Comparison of ENCODE assay signal across 8 cellular contexts in the genomic region with DNA sequence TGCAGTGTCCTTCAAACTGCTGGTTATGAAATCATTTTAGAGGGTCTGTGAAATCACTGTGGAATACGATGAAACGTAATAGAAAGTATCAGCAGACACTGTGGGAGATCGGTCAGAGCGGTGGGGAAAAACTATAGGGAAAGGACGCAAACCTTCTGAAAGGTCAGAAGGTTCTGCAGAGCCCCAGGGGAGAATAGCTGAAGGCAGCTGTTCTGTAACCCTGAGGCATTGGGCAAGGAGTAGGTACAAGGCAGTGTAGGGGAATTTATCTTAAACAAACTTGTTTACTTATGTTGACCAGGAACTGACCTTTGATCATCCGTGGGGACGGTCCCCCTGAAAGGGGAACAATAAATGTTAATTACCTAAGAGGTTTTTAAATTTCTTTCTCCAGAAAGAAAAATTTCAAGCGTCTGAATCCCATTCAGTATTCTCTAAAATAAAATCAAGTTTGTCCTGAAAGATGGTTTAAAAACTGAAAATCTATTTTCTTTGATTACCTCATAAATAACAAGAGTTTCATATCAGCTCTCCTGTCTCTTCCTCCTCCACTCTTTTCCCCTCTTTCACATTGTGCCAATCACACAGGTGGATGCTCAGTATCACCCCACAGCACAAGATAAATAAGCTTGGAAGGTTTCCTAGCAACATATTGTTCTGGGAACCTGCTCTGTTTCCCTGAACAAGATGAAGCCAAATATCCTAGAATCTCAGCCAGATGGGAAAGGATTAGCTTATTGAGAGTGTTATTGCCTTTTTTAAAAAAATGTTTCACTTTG. TPM values are rescaled to one million over a fixed set of nuclear protein-coding genes. Genes with fewer than 3 reads are reported as not detected.
A peak's percentile ranks its signal among the peaks of the same experiment; 100 is the strongest.
DNase-seq lines count a peak whose midpoint lies in the region; ATAC-seq and TF ChIP-seq lines count a peak whose summit lies in the region.

No MANE protein-coding gene starts in this region.

- POLR2A ChIA-PET in CD8-positive, alpha-beta T cell (lab: Charles Lee): interaction anchor here (0.7 to 1.0 kb wide), 3 partner anchors 15 to 653 kb away, joined by 3 to 4 read pairs (median 3); no protein-coding TSS in a partner anchor

- H3K4me1 ChIP-seq in CD8-positive, alpha-beta T cell (ENCODE audit: insufficient read depth, low read length): peaks cover 15% of the 10 kb centered on the region
- H3K4me1 ChIP-seq in ascending aorta: no peaks in the 10 kb centered on the region
- peaks cover 12 to 49% (median 25%) of the 10 kb centered on the region in 6 donors for H3K4me1 ChIP-seq in spleen

- no peaks in the 10 kb centered on the region for H3K9me3 ChIP-seq in CD8-positive, alpha-beta T cell (ENCODE audit: low read length)
- H3K9me3 ChIP-seq in ascending aorta (no peaks in the 10 kb centered on the region), spleen (no peaks in the 10 kb centered on the region)

- H3K36me3 Mint-ChIP-seq in CD8-positive, alpha-beta T cell: peaks cover 10% of the 10 kb centered on the region

- no peak for DNase-seq in CD8-positive, alpha-beta T cell
- peak; percentile 29 for DNase-seq in NCI-H187 treated with DMSO at 0.1 percent for 48 hours (lab: John Stamatoyannopoulos, UW)
- DNase-seq in dermis microvascular lymphatic vessel endothelial cell (ENCODE audit: low read depth in 2 of 2): peak; percentile 50 to 51
- no peak for DNase-seq in inferior parietal cortex (ENCODE audit: extremely low spot score)
- no peak for DNase-seq in ascending aorta (ENCODE audit: low spot score in 2 of 2)
- DNase-seq in spleen: no peak

- CTCF ChIA-PET in CD8-positive, alpha-beta T cell (lab: Charles Lee): interaction anchor here (2.0 to 2.1 kb wide), 2 partner anchors 12 to 29 kb away, joined by 7 to 8 read pairs; no protein-coding TSS in a partner anchor

- no peak overlapping the region for H3K4me3 Mint-ChIP-seq in CD8-positive, alpha-beta T cell

- no peak for TF ChIP-seq POLR2A in spleen (IDR thresholded peaks at IDR 0.05)

- peak overlapping the region; percentile 20 for H3K27ac Mint-ChIP-seq in CD8-positive, alpha-beta T cell

- no peak for ATAC-seq in CD8-positive, alpha-beta T cell
- ATAC-seq in GM21619 (IDR thresholded peaks at IDR 0.05; ENCODE audit: unreplicated experiment): peak; percentile 44
- no peak for ATAC-seq in GM21526 (IDR thresholded peaks at IDR 0.05; ENCODE audit: low FRiP score, unreplicated experiment)

- H3K27me3 ChIP-seq in CD8-positive, alpha-beta T cell (ENCODE audit: insufficient read depth, low read length): no peaks in the 10 kb centered on the region
- H3K27me3 ChIP-seq in ascending aorta (no peaks in the 10 kb centered on the region), spleen (replicated peaks in 1 of 7) (no peaks in the 10 kb centered on the region)

- no peak for TF ChIP-seq CTCF in CD8-positive, alpha-beta T cell (IDR thresholded peaks at IDR 0.05)
- TF ChIP-seq CTCF in ascending aorta (IDR thresholded peaks at IDR 0.05): no peak
- no peak for TF ChIP-seq CTCF in spleen (IDR thresholded peaks at IDR 0.05 in 8 of 11, conservative IDR thresholded peaks at IDR 0.05 in 3 of 11)

- no peaks in the 10 kb centered on the region for H3K36me3 ChIP-seq in CD8-positive, alpha-beta T cell (ENCODE audit: insufficient read depth, low read length)
- H3K36me3 ChIP-seq in ascending aorta (no peaks in the 10 kb centered on the region), spleen (peaks cover 0 to 8% (median 0%) of the 10 kb centered on the region in 6 donors)

- H3K27me3 Mint-ChIP-seq in CD8-positive, alpha-beta T cell (ENCODE audit: low read depth): no peaks in the 10 kb centered on the region

- no peak overlapping the region for H3K27ac ChIP-seq in CD8-positive, alpha-beta T cell (ENCODE audit: low read depth, low read length)
- H3K27ac ChIP-seq in ascending aorta (peak overlapping the region in 1 of 2 donors; percentile 43), spleen (peak overlapping the region in 4 of 8 donors; percentile 20 to 43 (median 33))

- no peaks in the 10 kb centered on the region for H3K9me3 Mint-ChIP-seq in CD8-positive, alpha-beta T cell

- peaks cover 31% of the 10 kb centered on the region for H3K4me1 Mint-ChIP-seq in CD8-positive, alpha-beta T cell (ENCODE audit: low read depth)

- intact Hi-C loops in CD8-positive, alpha-beta T cell (cut with DNase I, micrococcal nuclease): no loop called here
- intact Hi-C loops in ascending aorta (cut with DNase I): no loop called here
- intact Hi-C loops in spleen (cut with DNase I; ENCODE audit: low total_unique reads): no loop called here

- WGBS in spleen, 5 donors: 60 to 69% (median 66%) methylated on average over 8 of the region's 8 CpGs

- H3K4me3 ChIP-seq in CD8-positive, alpha-beta T cell (ENCODE audit: low read depth, low read length): no peak overlapping the region
- H3K4me3 ChIP-seq in ascending aorta (no peak overlapping the region), spleen (no peak overlapping the region)

RNA-seq across cellular contexts. Expression of a gene that starts 45.9 kb away (rescaled TPM):
- 100 to 1,000 TPM; 105 to 122 TPM for total RNA-seq in CD8-positive, alpha-beta T cell
- total RNA-seq in dermis microvascular lymphatic vessel endothelial cell: 115 and 218 TPM in 2 replicates
- total RNA-seq in ascending aorta: 77.4 TPM
- total RNA-seq in spleen: 100 to 1,000 TPM in 1 of 7 donors, 10 to 100 TPM in 6; 45.1 to 128 (median 65.3) TPM
- 10 to 100 TPM; 32.3 to 72.3 (median 55.9) TPM for polyA plus RNA-seq in spleen

Comparison
In these comparisons a context has a peak if more than half of its experiments do, and no peak if none do; other contexts are left out.
1. DNase-seq: peak in NCI-H187 treated with DMSO at 0.1 percent for 48 hours (single experiment) and dermis microvascular lymphatic vessel endothelial cell (2 of 2); none in CD8-positive, alpha-beta T cell (0 of 7), inferior parietal cortex (single experiment), ascending aorta (0 of 2) and spleen (single experiment).